34 cellular contexts compared by ENCODE assay signal in the genomic region with DNA sequence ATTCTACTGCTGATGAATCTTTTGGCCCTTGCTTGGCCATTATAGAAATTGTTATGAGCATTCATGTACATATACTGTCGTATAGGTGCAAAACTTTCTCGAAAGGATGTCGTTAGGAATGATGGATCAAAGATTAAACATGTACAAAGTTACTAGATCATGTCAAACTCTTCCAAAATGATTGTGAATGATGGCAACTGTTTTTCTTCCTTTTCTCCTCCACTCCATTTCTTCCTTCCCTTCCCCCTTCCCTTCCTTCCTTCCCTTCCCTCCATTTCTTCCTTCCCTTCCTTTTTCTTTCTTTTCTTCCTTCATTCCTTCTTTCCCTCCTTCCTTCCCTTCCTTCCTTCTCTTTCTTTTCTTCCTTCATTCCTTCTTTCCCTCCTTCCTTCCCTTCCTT.
"Had no signal": no experiment of that assay in that cellular context is flagged by ENCODE, and none has a peak within 500 bp of the region (broad histone marks: within the 10 kb centered on the region; RNA-seq: fewer than 3 reads in every experiment).

No MANE protein-coding gene starts in this region.

- DNase-seq: Karpas-422, Kasumi-1, MG63, MM.1S, MV-4-11, NCI-H1048, NCI-H1092 treated with DMSO at 0.1 percent for 48 hours, NCI-H1105, NCI-H1105 treated with DMSO at 0.1 percent for 48 hours, NCI-H1417, NCI-H1417 treated with DMSO at 0.1 percent for 48 hours, NCI-H1436, NCI-H1436 treated with DMSO at 0.1 percent for 48 hours, NCI-H146, NCI-H1694, NCI-H1694 treated with DMSO at 0.1 percent for 48 hours, NCI-H187, NCI-H187 treated with DMSO at 0.1 percent for 48 hours, NCI-H1930, NCI-H2029, NCI-H2029 treated with DMSO at 0.1 percent for 48 hours, NCI-H2081, NCI-H2081 treated with DMSO at 0.1 percent for 48 hours, NCI-H2107, NCI-H2171, NCI-H2171 treated with DMSO at 0.1 percent for 48 hours, NCI-H2227 treated with DMSO at 0.1 percent for 48 hours, NCI-H226, NCI-H345, NCI-H446, NCI-H446 treated with DMSO at 0.1 percent for 48 hours, NCI-H510A, NCI-H510A treated with DMSO at 0.1 percent for 48 hours had no signal

- H3K36me3 ChIP-seq: MG63 had no signal

- H3K27ac ChIP-seq: KMS-11 had no signal

- H3K9me3 ChIP-seq: MG63 had no signal

- H3K27me3 ChIP-seq: MG63 had no signal

- H3K4me2 ChIP-seq: KMS-11 had no signal

- H3K4me3 ChIP-seq: MG63 had no signal

- H3K9ac ChIP-seq: KMS-11 had no signal
